Comparison of ENCODE assay signal across 17 cellular contexts in the genomic region with DNA sequence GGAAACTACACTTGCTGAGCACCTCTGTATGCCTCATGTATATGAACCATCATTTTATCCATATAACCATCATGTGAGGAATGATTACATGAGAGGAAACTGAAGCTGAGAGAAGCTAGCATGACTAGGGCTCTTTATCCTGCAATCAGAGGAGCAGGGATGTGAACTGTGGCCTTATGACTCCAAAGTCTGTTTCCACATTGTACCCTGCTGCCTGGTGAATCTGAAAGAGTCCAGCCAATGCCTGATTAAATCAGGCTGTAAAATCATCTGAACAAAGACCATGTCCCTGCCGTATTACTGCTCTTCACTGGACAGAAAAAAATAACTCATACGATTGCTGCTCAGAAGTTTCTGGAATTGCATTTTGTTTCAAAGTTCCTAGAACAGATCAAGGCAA.
DNase-seq lines count a peak whose midpoint lies in the region; ATAC-seq and TF ChIP-seq lines count a peak whose summit lies in the region.
"Had no signal": no experiment of that assay in that cellular context is flagged by ENCODE, and none has a peak within 500 bp of the region (broad histone marks: within the 10 kb centered on the region; RNA-seq: fewer than 3 reads in every experiment).

No MANE protein-coding gene starts in this region.

- H2AFZ ChIP-seq in hepatocyte: no peak overlapping the region

- no peak for TF ChIP-seq CTCF in hepatocyte (IDR thresholded peaks at IDR 0.05; ENCODE audit: poor library complexity)

- H3K36me3 ChIP-seq in hepatocyte (replicated peaks; ENCODE audit: insufficient read depth, low read depth): no peaks in the 10 kb centered on the region

- peaks cover 19% of the 10 kb centered on the region for H3K79me2 ChIP-seq in hepatocyte

- no peaks in the 10 kb centered on the region for H3K27me3 ChIP-seq in hepatocyte

- H3K4me3 ChIP-seq in hepatocyte: no peak overlapping the region

- 59% methylated on average over 2 of the region's 2 CpGs for WGBS in hepatocyte (ENCODE audit: low lambda C conversion rate, missing lambda C conversion rate)

- ATAC-seq in GM21423 (IDR thresholded peaks at IDR 0.05; ENCODE audit: unreplicated experiment): no peak
- ATAC-seq: Panc1 had no signal

- no peaks in the 10 kb centered on the region for H4K20me1 ChIP-seq in hepatocyte (ENCODE audit: insufficient read depth, poor library complexity, severe bottlenecking)

- peak overlapping the region; percentile 68 for H3K27ac ChIP-seq in angular gyrus (ENCODE audit: low read depth, low read length)
- peak overlapping the region; percentile 66 for H3K27ac ChIP-seq in hepatocyte
- H3K27ac ChIP-seq in substantia nigra (ENCODE audit: low read depth, low read length, poor library complexity, severe bottlenecking): peak overlapping the region; percentile 74
- H3K27ac ChIP-seq: HL-60 had no signal

- DNase-seq in HuH-7 (ENCODE audit: low spot score): peak; percentile 29
- DNase-seq in hepatocyte (ENCODE audit: low spot score): peak; percentile 44
- no peak for DNase-seq in substantia nigra (lab: John Stamatoyannopoulos, UW)
- DNase-seq in NCI-H774 (lab: John Stamatoyannopoulos, UW): no peak
- DNase-seq in MV-4-11 (lab: John Stamatoyannopoulos, UW): no peak
- DNase-seq: Calu3; CD4-positive, CD25-positive, alpha-beta regulatory T cell; DMS53; H7; NCI-H1417; NCI-H1930; NCI-H82; SHP77 treated with DMSO at 0.1 percent for 48 hours had no signal

- H3K9me2 ChIP-seq in hepatocyte (replicated peaks; ENCODE audit: insufficient read depth): no peaks in the 10 kb centered on the region

- peaks cover 11% of the 10 kb centered on the region for H3K4me1 ChIP-seq in hepatocyte (ENCODE audit: insufficient read depth)

- no peaks in the 10 kb centered on the region for H3K9me3 ChIP-seq in hepatocyte (ENCODE audit: low read depth)

- peak overlapping the region; percentile 2 for H3K4me2 ChIP-seq in hepatocyte

Comparison
In these comparisons a context has a peak if more than half of its experiments do, and no peak if none do; other contexts are left out.
1. DNase-seq: peak in HuH-7 (single experiment) and hepatocyte (single experiment); none in substantia nigra (0 of 49), NCI-H774 (single experiment) and MV-4-11 (single experiment).
2. Peak in every context shown above with its lines, with median percentiles within 50 percentile points of each other: H3K27ac ChIP-seq.